2 cellular contexts compared by ENCODE assay signal in the genomic region with DNA sequence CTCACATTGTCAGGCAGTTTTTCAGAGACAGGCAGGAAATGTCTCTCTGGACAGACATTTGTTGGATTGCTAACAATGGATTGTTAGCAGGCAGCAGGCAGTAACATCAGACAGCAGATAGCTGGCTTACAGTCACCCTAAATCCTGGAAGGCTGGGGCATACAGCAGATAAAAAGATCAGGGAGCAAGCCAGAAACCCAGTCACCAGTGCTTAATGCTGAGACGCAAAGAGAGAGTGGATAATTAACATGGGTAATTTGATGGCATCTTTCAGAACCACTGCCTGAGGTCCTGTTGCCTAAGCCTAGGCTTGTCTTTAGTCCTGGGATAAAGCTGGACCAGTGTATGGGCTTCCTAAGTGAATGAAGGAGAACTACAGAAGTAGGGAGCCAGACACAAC.
TF ChIP-seq lines count a peak whose summit lies in the region.

No MANE protein-coding gene starts in this region.

TF ChIP-seq in SK-N-SH, 30 proteins besides CTCF, POLR2A, EP300 and RAD21 (continued from another document):
- TF ChIP-seq, protein P1, sequence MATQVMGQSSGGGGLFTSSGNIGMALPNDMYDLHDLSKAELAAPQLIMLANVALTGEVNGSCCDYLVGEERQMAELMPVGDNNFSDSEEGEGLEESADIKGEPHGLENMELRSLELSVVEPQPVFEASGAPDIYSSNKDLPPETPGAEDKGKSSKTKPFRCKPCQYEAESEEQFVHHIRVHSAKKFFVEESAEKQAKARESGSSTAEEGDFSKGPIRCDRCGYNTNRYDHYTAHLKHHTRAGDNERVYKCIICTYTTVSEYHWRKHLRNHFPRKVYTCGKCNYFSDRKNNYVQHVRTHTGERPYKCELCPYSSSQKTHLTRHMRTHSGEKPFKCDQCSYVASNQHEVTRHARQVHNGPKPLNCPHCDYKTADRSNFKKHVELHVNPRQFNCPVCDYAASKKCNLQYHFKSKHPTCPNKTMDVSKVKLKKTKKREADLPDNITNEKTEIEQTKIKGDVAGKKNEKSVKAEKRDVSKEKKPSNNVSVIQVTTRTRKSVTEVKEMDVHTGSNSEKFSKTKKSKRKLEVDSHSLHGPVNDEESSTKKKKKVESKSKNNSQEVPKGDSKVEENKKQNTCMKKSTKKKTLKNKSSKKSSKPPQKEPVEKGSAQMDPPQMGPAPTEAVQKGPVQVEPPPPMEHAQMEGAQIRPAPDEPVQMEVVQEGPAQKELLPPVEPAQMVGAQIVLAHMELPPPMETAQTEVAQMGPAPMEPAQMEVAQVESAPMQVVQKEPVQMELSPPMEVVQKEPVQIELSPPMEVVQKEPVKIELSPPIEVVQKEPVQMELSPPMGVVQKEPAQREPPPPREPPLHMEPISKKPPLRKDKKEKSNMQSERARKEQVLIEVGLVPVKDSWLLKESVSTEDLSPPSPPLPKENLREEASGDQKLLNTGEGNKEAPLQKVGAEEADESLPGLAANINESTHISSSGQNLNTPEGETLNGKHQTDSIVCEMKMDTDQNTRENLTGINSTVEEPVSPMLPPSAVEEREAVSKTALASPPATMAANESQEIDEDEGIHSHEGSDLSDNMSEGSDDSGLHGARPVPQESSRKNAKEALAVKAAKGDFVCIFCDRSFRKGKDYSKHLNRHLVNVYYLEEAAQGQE (IDR thresholded peaks at IDR 0.05; ENCODE audit: low read depth, low read length): no peak
- 0 out of 2 replicates have a peak, but pooled peaks have one; percentile 19 for TF ChIP-seq RCOR1 (IDR thresholded peaks at IDR 0.05; ENCODE audit: low read length)
- TF ChIP-seq JUND (IDR thresholded peaks at IDR 0.05): no peak
- TF ChIP-seq SMC3 (IDR thresholded peaks at IDR 0.05; ENCODE audit: low read depth, low read length): no peak
- TF ChIP-seq, protein P2, sequence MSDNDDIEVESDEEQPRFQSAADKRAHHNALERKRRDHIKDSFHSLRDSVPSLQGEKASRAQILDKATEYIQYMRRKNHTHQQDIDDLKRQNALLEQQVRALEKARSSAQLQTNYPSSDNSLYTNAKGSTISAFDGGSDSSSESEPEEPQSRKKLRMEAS (IDR thresholded peaks at IDR 0.05; ENCODE audit: low read depth): no peak
- TF ChIP-seq RFX5 (IDR thresholded peaks at IDR 0.05; ENCODE audit: low read length): no peak
- peak; percentile 63; the same call in 1 of the 2 replicates for TF ChIP-seq GATA2 (CRISPR knock-in tag; IDR thresholded peaks at IDR 0.05)
- no peak for TF ChIP-seq FOXM1 (IDR thresholded peaks at IDR 0.05; ENCODE audit: low read depth)

TF ChIP-seq in SK-N-SH treated with all-trans-retinoic acid at 6 μM for 48 hours, 23 proteins besides CTCF, POLR2A, EP300 and RAD21 (continued from another document):
- TF ChIP-seq, protein P3, sequence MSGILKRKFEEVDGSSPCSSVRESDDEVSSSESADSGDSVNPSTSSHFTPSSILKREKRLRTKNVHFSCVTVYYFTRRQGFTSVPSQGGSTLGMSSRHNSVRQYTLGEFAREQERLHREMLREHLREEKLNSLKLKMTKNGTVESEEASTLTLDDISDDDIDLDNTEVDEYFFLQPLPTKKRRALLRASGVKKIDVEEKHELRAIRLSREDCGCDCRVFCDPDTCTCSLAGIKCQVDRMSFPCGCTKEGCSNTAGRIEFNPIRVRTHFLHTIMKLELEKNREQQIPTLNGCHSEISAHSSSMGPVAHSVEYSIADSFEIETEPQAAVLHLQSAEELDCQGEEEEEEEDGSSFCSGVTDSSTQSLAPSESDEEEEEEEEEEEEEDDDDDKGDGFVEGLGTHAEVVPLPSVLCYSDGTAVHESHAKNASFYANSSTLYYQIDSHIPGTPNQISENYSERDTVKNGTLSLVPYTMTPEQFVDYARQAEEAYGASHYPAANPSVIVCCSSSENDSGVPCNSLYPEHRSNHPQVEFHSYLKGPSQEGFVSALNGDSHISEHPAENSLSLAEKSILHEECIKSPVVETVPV (CRISPR knock-in tag; IDR thresholded peaks at IDR 0.05): no peak
- TF ChIP-seq ZNF565 (CRISPR knock-in tag; conservative IDR thresholded peaks at IDR 0.05; ENCODE audit: low read depth) (no peak), TCF4 (CRISPR knock-in tag; IDR thresholded peaks at IDR 0.05; ENCODE audit: borderline replicate concordance) (no peak), CSDC2 (CRISPR knock-in tag; IDR thresholded peaks at IDR 0.05) (no peak)
TF ChIP-seq in SK-N-SH treated with all-trans-retinoic acid at 6 μM for 48 hours: peak in this region for 0.
